Comparison of ENCODE assay signal across 21 cellular contexts in genomic region chr19:4817467-4818277, GRCh38. TPM values are rescaled to one million over a fixed set of nuclear protein-coding genes. Genes with fewer than 3 reads are reported as not detected.
"Had no signal": no experiment of that assay in that cellular context is flagged by ENCODE, and none has a peak within 500 bp of the region (broad histone marks: within the 10 kb centered on the region; RNA-seq: fewer than 3 reads in every experiment).

No MANE protein-coding gene starts in this region.

- H3K4me3 Mint-ChIP-seq: activated naive CD4-positive, alpha-beta T cell treated with anti-CD3 and anti-CD28 coated beads, Interleukin-2, amount 50 U/mL, for 24 hours had no signal

- DNase-seq: activated CD4-positive, alpha-beta T cell treated with anti-CD3 and anti-CD28 coated beads, Interleukin-2, amount 50 U/mL, for 1 hour; activated CD4-positive, CD25-positive, alpha-beta regulatory T cell treated with anti-CD3 and anti-CD28 coated beads, Interleukin-2, amount 50 U/mL, for 72 hours; activated CD8-positive, alpha-beta memory T cell treated with anti-CD3 and anti-CD28 coated beads for 24 hours; activated CD8-positive, alpha-beta memory T cell treated with anti-CD3 and anti-CD28 coated beads, Interleukin-2, amount 50 U/mL, for 48 hours; activated gamma-delta T cell; dermis blood vessel endothelial cell; effector memory CD4-positive, alpha-beta T cell; foreskin fibroblast; hippocampal formation; islet precursor cell; mammary epithelial cell; midbrain; small intestine; stimulated activated CD4-positive, alpha-beta T cell treated with anti-CD3 and anti-CD28 coated beads, Interleukin-15, amount 100 ng/mL, for 24 hours; stimulated activated CD4-positive, alpha-beta T cell treated with anti-CD3 and anti-CD28 coated beads, Interleukin-2, amount 100 ng/mL, for 48 hours; upper lobe of right lung had no signal

- H3K27me3 ChIP-seq: cardiac muscle cell, right lobe of liver, upper lobe of right lung had no signal

- ATAC-seq: upper lobe of right lung had no signal

- H3K36me3 ChIP-seq: cardiac muscle cell had no signal

- H3K9me3 ChIP-seq: right lobe of liver, upper lobe of right lung had no signal

- H3K27me3 Mint-ChIP-seq: activated naive CD4-positive, alpha-beta T cell treated with anti-CD3 and anti-CD28 coated beads, Interleukin-2, amount 50 U/mL, for 24 hours had no signal

- H3K27ac Mint-ChIP-seq: activated naive CD4-positive, alpha-beta T cell treated with anti-CD3 and anti-CD28 coated beads, Interleukin-2, amount 50 U/mL, for 24 hours had no signal

- H3K27ac ChIP-seq: cardiac muscle cell, epithelial cell of prostate, right lobe of liver, upper lobe of right lung had no signal

- H3K9me3 Mint-ChIP-seq: activated naive CD4-positive, alpha-beta T cell treated with anti-CD3 and anti-CD28 coated beads, Interleukin-2, amount 50 U/mL, for 24 hours had no signal

- H3K4me3 ChIP-seq: cardiac muscle cell, right lobe of liver, upper lobe of right lung had no signal

RNA-seq across cellular contexts. Expression of gene TICAM1, which starts 13.8 kb away (rescaled TPM):
- polyA plus RNA-seq: neural cell had no signal
